13 cellular contexts compared by ENCODE assay signal in genomic region chr17:64413505-64413904, GRCh38. TPM values are rescaled to one million over a fixed set of nuclear protein-coding genes. Genes with fewer than 3 reads are reported as not detected.
A peak's percentile ranks its signal among the peaks of the same experiment; 100 is the strongest.
DNase-seq lines count a peak whose midpoint lies in the region; ATAC-seq, FAIRE-seq and TF ChIP-seq lines count a peak whose summit lies in the region.
"Had no signal": no experiment of that assay in that cellular context is flagged by ENCODE, and none has a peak within 500 bp of the region (broad histone marks: within the 10 kb centered on the region; RNA-seq: fewer than 3 reads in every experiment).

No MANE protein-coding gene starts in this region.

- TF ChIP-seq POLR2A in right lobe of liver (IDR thresholded peaks at IDR 0.05) (no peak), HepG2 (IDR thresholded peaks at IDR 0.05; ENCODE audit: insufficient read depth in 1 of 2, low read depth in 2 of 2, low read length in 2 of 2) (no peak)

- H3K4me1 Mint-ChIP-seq in central memory CD8-positive, alpha-beta T cell, result peaks cover 9% of the 10 kb centered on the region

- FAIRE-seq in HepG2 (lab: Jason Lieb, UNC), result no peak
- FAIRE-seq: islet of Langerhans had no signal

- H3K4me1 ChIP-seq in right lobe of liver, result no peaks in the 10 kb centered on the region
- peaks cover 38% of the 10 kb centered on the region for H3K4me1 ChIP-seq in HepG2 (ENCODE audit: insufficient read depth, low read length)
- peaks cover 18% of the 10 kb centered on the region for H3K4me1 ChIP-seq in upper lobe of right lung
- H3K4me1 ChIP-seq: BE2C had no signal

- H3K4me3 Mint-ChIP-seq in central memory CD8-positive, alpha-beta T cell, result no peak overlapping the region
- H3K4me3 Mint-ChIP-seq: activated T-cell treated with anti-CD3 and anti-CD28 coated beads, Interleukin-2, amount 50 U/mL, for 24 hours had no signal

- no peaks in the 10 kb centered on the region for H3K9me3 Mint-ChIP-seq in central memory CD8-positive, alpha-beta T cell
- H3K9me3 Mint-ChIP-seq: activated T-cell treated with anti-CD3 and anti-CD28 coated beads, Interleukin-2, amount 50 U/mL, for 24 hours had no signal

- H3K27me3 Mint-ChIP-seq in central memory CD8-positive, alpha-beta T cell, result no peaks in the 10 kb centered on the region
- H3K27me3 Mint-ChIP-seq: activated T-cell treated with anti-CD3 and anti-CD28 coated beads, Interleukin-2, amount 50 U/mL, for 24 hours had no signal

- no TSS peak for BruUV-seq in HepG2 (replicated peaks; lab: Mats Ljungman, UMichigan)

- TF ChIP-seq CTCF in right lobe of liver (IDR thresholded peaks at IDR 0.05), result no peak
- TF ChIP-seq CTCF in HepG2 (CRISPR knock-in tag; IDR thresholded peaks at IDR 0.05), result no peak
- no peak for TF ChIP-seq CTCF in upper lobe of right lung (IDR thresholded peaks at IDR 0.05)

- H3K4me3 ChIP-seq in right lobe of liver, result no peak overlapping the region
- no peak overlapping the region for H3K4me3 ChIP-seq in HepG2 (replicated peaks in 1 of 3; ENCODE audit: insufficient read depth in 1 of 3, low read depth in 2 of 3, low read length in 3 of 3)
- peak overlapping the region; percentile 42 for H3K4me3 ChIP-seq in upper lobe of right lung
- H3K4me3 ChIP-seq: SK-N-MC had no signal

- no peak for DNase-seq in right lobe of liver
- no peak for DNase-seq in HepG2 (ENCODE audit: low spot score)
- no peak for DNase-seq in central memory CD8-positive, alpha-beta T cell (ENCODE audit: low spot score in 2 of 2)
- peak; percentile 69 for DNase-seq in upper lobe of right lung
- DNase-seq in SHP77 (lab: John Stamatoyannopoulos, UW), result no peak
- DNase-seq in ACHN, result no peak
- DNase-seq: activated T-cell treated with anti-CD3 and anti-CD28 coated beads, Interleukin-2, amount 50 U/mL, for 24 hours; BE2C; IMR-90 had no signal

- H3K9ac ChIP-seq in HepG2 (ENCODE audit: insufficient read depth, low read depth, low read length), result no peak overlapping the region; the same call in 1 of the 2 replicates

- no peaks in the 10 kb centered on the region for H3K27me3 ChIP-seq in right lobe of liver
- no peaks in the 10 kb centered on the region for H3K27me3 ChIP-seq in HepG2 (ENCODE audit: control insufficient read depth in 1 of 2, insufficient read depth in 2 of 2, low read length in 2 of 2)
- H3K27me3 ChIP-seq in upper lobe of right lung, result no peaks in the 10 kb centered on the region
- H3K27me3 ChIP-seq: BE2C had no signal

- intact Hi-C loops in right lobe of liver (cut with DNase I) (no loop called here), HepG2 (cut with micrococcal nuclease; ENCODE audit: unreplicated experiment) (no loop called here), upper lobe of right lung (cut with DNase I) (loop anchor here (5.0 kb wide), 1 partner anchor 91 kb away; no protein-coding TSS in a partner anchor)

- TF ChIP-seq EP300 in HepG2 (IDR thresholded peaks at IDR 0.05; ENCODE audit: low read depth in 2 of 2, low read length in 2 of 2) (no peak), HepG2 (CRISPR knock-in tag; IDR thresholded peaks at IDR 0.05; ENCODE audit: borderline replicate concordance) (no peak)

- POLR2A ChIA-PET in HepG2 (lab: Yijun Ruan, JAX), result no interaction called here

- H3K9me3 ChIP-seq in right lobe of liver (no peaks in the 10 kb centered on the region), HepG2 (ENCODE audit: low read length) (no peaks in the 10 kb centered on the region), upper lobe of right lung (no peaks in the 10 kb centered on the region)
- H3K9me3 ChIP-seq: BE2C had no signal

- TF ChIP-seq RAD21 in HepG2 (CRISPR knock-in tag; IDR thresholded peaks at IDR 0.05), result no peak

- H3K4me2 ChIP-seq in HepG2 (ENCODE audit: low read depth, low read length), result no peak overlapping the region

- 57% methylated on average over 3 of the region's 3 CpGs for WGBS in right lobe of liver (ENCODE audit: insufficient coverage, low coverage, low lambda C conversion rate, missing lambda C conversion rate)
- WGBS in HepG2 (ENCODE audit: low lambda C conversion rate), result 28% methylated on average over 3 of the region's 3 CpGs

- in situ Hi-C loops in HepG2 (cut with HindIII; ENCODE audit: extremely low pct_ligation_motif_present, low pct_unique_long_range_greater_than_20kb), result no loop called here
- in situ Hi-C loops in ACHN (cut with HindIII; ENCODE audit: low pct_ligation_motif_present, low pct_unique_long_range_greater_than_20kb, low sequenced_read_pairs), result no loop called here

- CTCF ChIA-PET in HepG2 (lab: Yijun Ruan, JAX; ENCODE audit: low intra/inter-chr PET ratio, low total read pairs), result interaction anchor here (1.9 kb wide), 1 partner anchor 107 kb away, joined by 4 read pairs; no protein-coding TSS in a partner anchor

- peak overlapping the region; percentile 32 for H3K27ac Mint-ChIP-seq in central memory CD8-positive, alpha-beta T cell (ENCODE audit: low read depth)
- H3K27ac Mint-ChIP-seq: activated T-cell treated with anti-CD3 and anti-CD28 coated beads, Interleukin-2, amount 50 U/mL, for 24 hours had no signal

- H3K79me2 ChIP-seq in HepG2 (ENCODE audit: insufficient read depth, low read length), result no peaks in the 10 kb centered on the region

- H3K27ac ChIP-seq in right lobe of liver (peak overlapping the region in 2 of 3 donors; percentile 13 to 18), HepG2 (ENCODE audit: extremely low read length, insufficient read depth, low read length) (no peak overlapping the region), upper lobe of right lung (peak overlapping the region; percentile 83)
- H3K27ac ChIP-seq: SK-N-MC had no signal

- H2AFZ ChIP-seq in HepG2 (ENCODE audit: low read length), result no peak overlapping the region

- H4K20me1 ChIP-seq in HepG2 (ENCODE audit: insufficient read depth, low read length), result peaks cover 8% of the 10 kb centered on the region; the same call in 1 of the 2 replicates

- H3K36me3 Mint-ChIP-seq in central memory CD8-positive, alpha-beta T cell (ENCODE audit: insufficient read depth), result peaks cover 2% of the 10 kb centered on the region

- ATAC-seq in right lobe of liver (peak in 2 of 4 donors; percentile 8 to 45), HepG2 (no peak), HG03139 (IDR thresholded peaks at IDR 0.05; ENCODE audit: unreplicated experiment) (peak; percentile 66), upper lobe of right lung (peak; percentile 55), GM21717 (IDR thresholded peaks at IDR 0.05; ENCODE audit: unreplicated experiment) (no peak)
- ATAC-seq in central memory CD8-positive, alpha-beta T cell (replicated peaks; ENCODE audit: extremely low read depth, poor library complexity, severe bottlenecking), result peak; percentile 14

- H3K36me3 ChIP-seq in right lobe of liver (no peaks in the 10 kb centered on the region), HepG2 (replicated peaks in 1 of 2; ENCODE audit: control insufficient read depth in 1 of 2, insufficient read depth in 2 of 2, low read length in 2 of 2) (no peaks in the 10 kb centered on the region), upper lobe of right lung (no peaks in the 10 kb centered on the region)
- H3K36me3 ChIP-seq: BE2C had no signal

RNA-seq across cellular contexts. Expression of gene PECAM1, which starts 22.8 kb away (rescaled TPM):
- 10 to 100 TPM; 15.9 to 32.9 (median 19.1) TPM for total RNA-seq in right lobe of liver
- 0.24 and 0.90 TPM in 2 replicates for total RNA-seq in HepG2 (2016; rRNA removed; fragmentation: Illumina TruSeq; extraction: Trizol)
- total RNA-seq in HepG2 (2016; cell fraction: cytosol; rRNA removed; fragmentation: Illumina TruSeq; extraction: Trizol; ENCODE audit: low read depth), result 0.20 and 0.35 TPM in 2 replicates
- total RNA-seq in HepG2 (2016; cell fraction: insoluble cytoplasmic fraction; rRNA removed; fragmentation: Illumina TruSeq; extraction: Trizol), result 0.76 and 0.86 TPM in 2 replicates
- total RNA-seq in HepG2 (2016; cell fraction: membrane; rRNA removed; fragmentation: Illumina TruSeq; extraction: Trizol), result 0.17 and 0.31 TPM in 2 replicates
- total RNA-seq in HepG2 (2016; cell fraction: nucleus; rRNA removed; fragmentation: Illumina TruSeq; extraction: Trizol), result 0.34 and 1.1 TPM in 2 replicates
- 2.5 and 4.1 TPM in 2 replicates for polyA plus RNA-seq in HepG2 (2011; rRNA removed)
- polyA plus RNA-seq in HepG2 (2011; cell fraction: cytosol; rRNA removed), result 2.7 and 2.9 TPM in 2 replicates
- 0.26 and 1.3 TPM in 2 replicates for polyA plus RNA-seq in HepG2 (2011; cell fraction: nucleus; rRNA removed)
- 1.8 and 2.5 TPM in 2 replicates for polyA plus RNA-seq in HepG2 (2012)
- 0.02 and 0.08 TPM in 2 replicates for polyA plus RNA-seq in HepG2 (2016; cell fraction: cytosol; fragmentation: Illumina TruSeq; extraction: Trizol; ENCODE audit: low read depth)
- 0.19 and 0.47 TPM in 2 replicates for polyA plus RNA-seq in HepG2 (2016; cell fraction: insoluble cytoplasmic fraction; fragmentation: Illumina TruSeq; extraction: Trizol; ENCODE audit: low read depth)
- 0.17 and 0.31 TPM in 2 replicates for polyA plus RNA-seq in HepG2 (2016; cell fraction: membrane; fragmentation: Illumina TruSeq; extraction: Trizol; ENCODE audit: low read depth)
- 0.15 and 0.64 TPM in 2 replicates for polyA plus RNA-seq in HepG2 (2016; cell fraction: nucleus; fragmentation: Illumina TruSeq; extraction: Trizol; ENCODE audit: insufficient read depth, low read depth)
- polyA minus RNA-seq in HepG2 (2011; rRNA and poly(A)+ RNA removed; ENCODE audit: low replicate concordance), result 0.70 and 13.4 TPM in 2 replicates
- 3.4 and 6.4 TPM in 2 replicates for polyA minus RNA-seq in HepG2 (2011; cell fraction: cytosol; rRNA and poly(A)+ RNA removed)
- 0.77 and 1.4 TPM in 2 replicates for polyA minus RNA-seq in HepG2 (2011; cell fraction: nucleus; rRNA and poly(A)+ RNA removed)
- 631 TPM for total RNA-seq in upper lobe of right lung
- total RNA-seq: IMR-90 had no signal
- polyA plus RNA-seq: IMR-90 had no signal

RNA-seq across cellular contexts. Expression of gene MILR1, which starts 35.4 kb away (rescaled TPM):
- total RNA-seq in right lobe of liver (1 to 10 TPM in 4 of 6 experiments, under 1 TPM in 2; 0.57 to 3.0 (median 1.9) TPM), HepG2 (2016; rRNA removed; fragmentation: Illumina TruSeq; extraction: Trizol) (0.27 TPM in 1 of 2 replicates, not detected in the other), upper lobe of right lung (17.9 TPM)
- not detected in 2 replicates for total RNA-seq in HepG2 (2016; cell fraction: cytosol; rRNA removed; fragmentation: Illumina TruSeq; extraction: Trizol; ENCODE audit: low read depth)
- total RNA-seq in HepG2 (2016; cell fraction: insoluble cytoplasmic fraction; rRNA removed; fragmentation: Illumina TruSeq; extraction: Trizol), result not detected in 2 replicates
- total RNA-seq in HepG2 (2016; cell fraction: membrane; rRNA removed; fragmentation: Illumina TruSeq; extraction: Trizol), result not detected in 2 replicates
- total RNA-seq in HepG2 (2016; cell fraction: nucleus; rRNA removed; fragmentation: Illumina TruSeq; extraction: Trizol), result not detected in 2 replicates
- polyA plus RNA-seq in HepG2 (2011; rRNA removed), result 0.98 and 1.7 TPM in 2 replicates
- 0.47 and 0.75 TPM in 2 replicates for polyA plus RNA-seq in HepG2 (2011; cell fraction: cytosol; rRNA removed)
- 0.80 and 1.5 TPM in 2 replicates for polyA plus RNA-seq in HepG2 (2011; cell fraction: nucleus; rRNA removed)
- 0.57 TPM in 1 of 2 replicates, not detected in the other for polyA plus RNA-seq in HepG2 (2012)
- polyA plus RNA-seq in HepG2 (2016; cell fraction: cytosol; fragmentation: Illumina TruSeq; extraction: Trizol; ENCODE audit: low read depth), result not detected in 2 replicates
- not detected in 2 replicates for polyA plus RNA-seq in HepG2 (2016; cell fraction: insoluble cytoplasmic fraction; fragmentation: Illumina TruSeq; extraction: Trizol; ENCODE audit: low read depth)
- polyA plus RNA-seq in HepG2 (2016; cell fraction: membrane; fragmentation: Illumina TruSeq; extraction: Trizol; ENCODE audit: low read depth), result 0.34 TPM in 1 of 2 replicates, not detected in the other
- polyA plus RNA-seq in HepG2 (2016; cell fraction: nucleus; fragmentation: Illumina TruSeq; extraction: Trizol; ENCODE audit: insufficient read depth, low read depth), result 0.64 TPM in 1 of 2 replicates, not detected in the other
- 0.72 TPM in 1 of 2 replicates, not detected in the other for polyA minus RNA-seq in HepG2 (2011; rRNA and poly(A)+ RNA removed; ENCODE audit: low replicate concordance)
- not detected in 2 replicates for polyA minus RNA-seq in HepG2 (2011; cell fraction: cytosol; rRNA and poly(A)+ RNA removed)
- polyA minus RNA-seq in HepG2 (2011; cell fraction: nucleus; rRNA and poly(A)+ RNA removed), result 1.2 and 2.5 TPM in 2 replicates

Comparison
In these comparisons a context has a peak if more than half of its experiments do, and no peak if none do; other contexts are left out.
1. ATAC-seq: peak in HG03139 (single experiment), central memory CD8-positive, alpha-beta T cell (single experiment) and upper lobe of right lung (single experiment); none in HepG2 (single experiment) and GM21717 (single experiment).
2. RNA of gene PECAM1, which starts 22.8 kb away (total RNA-seq): 631 TPM in upper lobe of right lung (single experiment); 15.9 to 32.9 TPM in right lobe of liver and 0.17 to 1.1 TPM in HepG2; every median in the first group is over 10 times any median in the second.